Comparison of ENCODE assay signal across 10 cellular contexts in genomic region chr1:16017461-16018303, GRCh38. TPM values are rescaled to one million over a fixed set of nuclear protein-coding genes. Genes with fewer than 3 reads are reported as not detected.
DNase-seq lines count a peak whose midpoint lies in the region; ATAC-seq, FAIRE-seq and TF ChIP-seq lines count a peak whose summit lies in the region.
"Had no signal": no experiment of that assay in that cellular context is flagged by ENCODE, and none has a peak within 500 bp of the region (broad histone marks: within the 10 kb centered on the region; RNA-seq: fewer than 3 reads in every experiment).

TSS of gene HSPB7 (minus strand) at chr1:16018043. CDS start at chr1:16017963, 80 bp downstream.

- TF ChIP-seq CTCF in astrocyte of the spinal cord (IDR thresholded peaks at IDR 0.05; ENCODE audit: low read depth, low read length) (peak; percentile 2), smooth muscle cell (IDR thresholded peaks at IDR 0.05; ENCODE audit: borderline replicate concordance, insufficient read depth, poor library complexity, severe bottlenecking) (no peak)

- H3F3A ChIP-seq in GM23248 (ENCODE audit: insufficient read depth) = peaks cover 12% of the 10 kb centered on the region
- H3F3A ChIP-seq in smooth muscle cell (ENCODE audit: low read depth) = no peaks in the 10 kb centered on the region

- no peak for ATAC-seq in GM21447 (IDR thresholded peaks at IDR 0.05; ENCODE audit: unreplicated experiment)

- no peaks in the 10 kb centered on the region for H3K27me3 ChIP-seq in GM23248 (replicated peaks; ENCODE audit: insufficient read depth)
- no peaks in the 10 kb centered on the region for H3K27me3 ChIP-seq in smooth muscle cell (ENCODE audit: low read depth)

- no peak for FAIRE-seq in RCC 7860 (lab: Jason Lieb, UNC)
- FAIRE-seq: colon had no signal

- H3K9me3 ChIP-seq in GM23248 (ENCODE audit: low read depth) (no peaks in the 10 kb centered on the region), smooth muscle cell (replicated peaks; ENCODE audit: low read depth) (no peaks in the 10 kb centered on the region)

- H4K20me1 ChIP-seq in GM23248 (ENCODE audit: insufficient read depth) (no peaks in the 10 kb centered on the region), smooth muscle cell (ENCODE audit: low read depth) (no peaks in the 10 kb centered on the region)

- H3K9me2 ChIP-seq in GM23248 (ENCODE audit: insufficient read depth) = no peaks in the 10 kb centered on the region

- H3K4me3 ChIP-seq in GM23248 (peak within 1 kb of the TSS; percentile 52), astrocyte of the spinal cord (ENCODE audit: low read depth, low read length) (no peak within 1 kb of the TSS), smooth muscle cell (peak within 1 kb of the TSS; percentile 27)

- H3K4me1 ChIP-seq in GM23248 (ENCODE audit: insufficient read depth) (peaks cover 55% of the 10 kb centered on the region), smooth muscle cell (ENCODE audit: low read depth) (peaks cover 19% of the 10 kb centered on the region)

- H2AFZ ChIP-seq in GM23248 (peak within 1 kb of the TSS; percentile 83), smooth muscle cell (ENCODE audit: low read depth) (peak within 1 kb of the TSS; percentile 26)

- H3K9ac ChIP-seq in GM23248 (peak within 1 kb of the TSS; percentile 79), smooth muscle cell (ENCODE audit: low read depth) (peak within 1 kb of the TSS; percentile 75)

- H3K79me2 ChIP-seq in GM23248 (ENCODE audit: insufficient read depth) (no peaks in the 10 kb centered on the region), smooth muscle cell (ENCODE audit: low read depth) (no peaks in the 10 kb centered on the region)

- H3K27ac ChIP-seq in GM23248 = peak within 1 kb of the TSS; percentile 82
- peak within 1 kb of the TSS; percentile 95 for H3K27ac ChIP-seq in smooth muscle cell (ENCODE audit: low read depth)

- H3K36me3 ChIP-seq in GM23248 (ENCODE audit: low read depth) (no peaks in the 10 kb centered on the region), smooth muscle cell (ENCODE audit: low read depth) (no peaks in the 10 kb centered on the region)

- in situ Hi-C loops in GM23248 (cut with MboI) (no loop called here), astrocyte of the spinal cord (cut with HindIII; ENCODE audit: low sequenced_read_pairs) (no loop called here)

- 7 to 8% methylated on average over 35 to 37 of the region's 37 CpGs for WGBS in GM23248 (ENCODE audit: low coverage in 1 of 2, low lambda C conversion rate in 2 of 2, missing lambda C conversion rate in 2 of 2), 2 experiments
- 7% methylated on average over 31 of the region's 37 CpGs for WGBS in smooth muscle cell (ENCODE audit: low lambda C conversion rate)

- DNase-seq in GM23248 (peak; percentile 93), astrocyte of the spinal cord (ENCODE audit: low read depth, low spot score) (peak; percentile 30), islet precursor cell (peak; percentile 95), smooth muscle cell (lab: John Stamatoyannopoulos, UW; ENCODE audit: unreplicated experiment) (peak; percentile 88), DMS114 treated with DMSO at 0.1 percent for 48 hours (lab: John Stamatoyannopoulos, UW; ENCODE audit: unreplicated experiment) (no peak), RCC 7860 (ENCODE audit: low spot score) (no peak), NCI-H1930 (lab: John Stamatoyannopoulos, UW) (no peak)
- DNase-seq: NCI-H446 treated with DMSO at 0.1 percent for 48 hours had no signal

- peak within 1 kb of the TSS; percentile 64 for H3K4me2 ChIP-seq in GM23248 (ENCODE audit: unreplicated experiment)
- peak within 1 kb of the TSS; percentile 82 for H3K4me2 ChIP-seq in smooth muscle cell

RNA-seq across cellular contexts. Expression of gene HSPB7, which starts in this region (rescaled TPM):
- total RNA-seq in GM23248 (2014; rRNA removed; shearing (Covaris generic)) = 22.9 and 35.7 TPM in 2 replicates
- polyA plus RNA-seq in GM23248 (2016; fragmentation: Nextera tagmentation; extraction: Ambion mirVana) (111 and 113 TPM in 2 replicates), smooth muscle cell (80.5 and 82.8 TPM in 2 replicates)
- total RNA-seq in smooth muscle cell = 18.1 and 23.0 TPM in 2 replicates

Comparison
In these comparisons a context has a peak if more than half of its experiments do, and no peak if none do; other contexts are left out.
1. DNase-seq: peak in GM23248 (single experiment), astrocyte of the spinal cord (single experiment), islet precursor cell (single experiment) and smooth muscle cell (single experiment); none in DMS114 treated with DMSO at 0.1 percent for 48 hours (single experiment), RCC 7860 (single experiment) and NCI-H1930 (0 of 2).